ENCODE assay signal across 1 cellular context in genomic region chr17:42311240-42312034, GRCh38.
A peak's percentile ranks its signal among the peaks of the same experiment; 100 is the strongest.
TF ChIP-seq lines count a peak whose summit lies in the region.

No MANE protein-coding gene starts in this region.

TF ChIP-seq in IMR-90, 13 proteins besides CTCF, POLR2A, EP300 and RAD21 (continued from another document):
- TF ChIP-seq NFE2L2 (IDR thresholded peaks at IDR 0.05; ENCODE audit: low read depth, low read length) (no peak), ELK1 (IDR thresholded peaks at IDR 0.05; ENCODE audit: borderline replicate concordance, low read depth, low read length) (no peak), CEBPB (IDR thresholded peaks at IDR 0.05; ENCODE audit: low read depth, low read length) (peak; percentile 100), SMC3 (IDR thresholded peaks at IDR 0.05; ENCODE audit: low read depth, low read length) (no peak), CHD1 (IDR thresholded peaks at IDR 0.05; ENCODE audit: low read depth, low read length) (no peak), MXI1 (IDR thresholded peaks at IDR 0.05; ENCODE audit: borderline replicate concordance, low read depth, low read length) (peak; percentile 85; the same call in 1 of the 2 replicates), MAZ (IDR thresholded peaks at IDR 0.05; ENCODE audit: borderline replicate concordance, low read depth, low read length) (peak; percentile 73; the same call in 1 of the 2 replicates), RFX5 (IDR thresholded peaks at IDR 0.05; ENCODE audit: low read depth, low read length) (no peak), BHLHE40 (IDR thresholded peaks at IDR 0.05; ENCODE audit: low read depth, low read length) (no peak), FOS (IDR thresholded peaks at IDR 0.05; ENCODE audit: low read depth, low read length) (no peak), MAFK (IDR thresholded peaks at IDR 0.05; ENCODE audit: low read depth, low read length) (no peak)
- TF ChIP-seq, protein P1, sequence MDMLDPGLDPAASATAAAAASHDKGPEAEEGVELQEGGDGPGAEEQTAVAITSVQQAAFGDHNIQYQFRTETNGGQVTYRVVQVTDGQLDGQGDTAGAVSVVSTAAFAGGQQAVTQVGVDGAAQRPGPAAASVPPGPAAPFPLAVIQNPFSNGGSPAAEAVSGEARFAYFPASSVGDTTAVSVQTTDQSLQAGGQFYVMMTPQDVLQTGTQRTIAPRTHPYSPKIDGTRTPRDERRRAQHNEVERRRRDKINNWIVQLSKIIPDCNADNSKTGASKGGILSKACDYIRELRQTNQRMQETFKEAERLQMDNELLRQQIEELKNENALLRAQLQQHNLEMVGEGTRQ (IDR thresholded peaks at IDR 0.05; ENCODE audit: low read depth, low read length), result peak; percentile 57; the same call in 1 of the 2 replicates
